Comparison of ENCODE assay signal across 8 cellular contexts in the genomic region with DNA sequence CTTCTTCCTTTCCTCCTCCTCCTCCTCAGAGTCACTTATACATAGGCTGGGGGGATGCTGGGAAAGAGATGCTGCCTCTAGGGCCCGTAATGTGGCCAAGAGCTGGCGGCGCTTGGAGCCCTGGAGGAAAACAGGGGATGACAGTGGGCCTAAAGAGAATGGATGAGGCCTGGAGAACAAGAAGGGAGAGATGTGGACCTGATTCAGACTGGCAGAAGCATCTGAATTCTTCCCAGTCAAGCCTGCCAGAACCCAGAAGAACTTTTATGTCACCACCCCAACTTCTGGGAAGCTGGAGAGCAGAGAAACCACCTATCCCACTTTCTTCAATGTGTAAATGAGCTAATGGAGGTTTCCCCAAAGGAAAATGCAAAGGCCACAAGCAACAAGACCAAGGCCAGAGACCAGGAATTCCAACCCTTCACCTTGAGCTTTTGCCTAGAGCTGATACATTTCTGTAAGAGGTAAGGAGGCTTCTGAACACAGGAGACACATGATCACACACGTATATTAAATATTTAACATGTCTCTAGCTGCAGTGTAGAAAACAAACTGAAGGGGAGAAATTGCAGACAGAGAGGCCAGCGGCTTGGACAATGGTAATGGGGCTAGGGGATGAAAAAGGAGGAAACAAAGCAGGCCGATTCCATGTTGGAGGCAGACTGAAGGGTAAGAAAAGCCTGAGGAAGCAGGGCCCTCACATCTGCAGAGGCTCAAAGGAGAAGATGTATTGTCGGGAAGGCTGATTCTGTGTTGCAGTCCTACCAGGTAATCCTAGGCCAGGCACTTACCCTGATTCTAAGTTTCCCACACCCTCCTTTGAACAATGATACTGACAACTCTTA. TPM values are rescaled to one million over a fixed set of nuclear protein-coding genes. Genes with fewer than 3 reads are reported as not detected.
DNase-seq lines count a peak whose midpoint lies in the region; ATAC-seq and TF ChIP-seq lines count a peak whose summit lies in the region.

No MANE protein-coding gene starts in this region.

- no peak for TF ChIP-seq CTCF in coronary artery (IDR thresholded peaks at IDR 0.05)

- H3K27ac ChIP-seq in ACC112 (ENCODE audit: low read depth, low read length), result no peak overlapping the region
- no peak overlapping the region for H3K27ac ChIP-seq in HUES64 (ENCODE audit: low read depth, low read length)
- H3K27ac ChIP-seq in coronary artery, result peak overlapping the region in 1 of 2 donors; percentile 93
- H3K27ac ChIP-seq in muscle layer of colon (ENCODE audit: low read depth, low read length), result peak overlapping the region; percentile 94

- H2AFZ ChIP-seq in ACC112 (ENCODE audit: low read length, unreplicated experiment), result no peak overlapping the region

- H3K27me3 ChIP-seq in ACC112 (ENCODE audit: insufficient read depth, low read length) (no peaks in the 10 kb centered on the region), HUES64 (ENCODE audit: insufficient read depth, low read length) (no peaks in the 10 kb centered on the region), muscle layer of colon (ENCODE audit: control insufficient read depth in 1 of 2, insufficient read depth in 2 of 2, low read length in 2 of 2) (no peaks in the 10 kb centered on the region)

- H3K36me3 ChIP-seq in ACC112 (ENCODE audit: insufficient read depth, low read length), result peaks cover 13% of the 10 kb centered on the region; the same call in 1 of the 2 replicates
- peaks cover 39% of the 10 kb centered on the region for H3K36me3 ChIP-seq in HUES64 (ENCODE audit: insufficient read depth, low read length)
- H3K36me3 ChIP-seq in muscle layer of colon (ENCODE audit: insufficient read depth, low read length), result peaks cover 47% of the 10 kb centered on the region

- peaks cover 26% of the 10 kb centered on the region for H3K4me1 ChIP-seq in ACC112 (ENCODE audit: control insufficient read depth, insufficient read depth, low read length, unreplicated experiment)
- peaks cover 27% of the 10 kb centered on the region for H3K4me1 ChIP-seq in HUES64 (ENCODE audit: insufficient read depth, low read length)
- H3K4me1 ChIP-seq in muscle layer of colon (ENCODE audit: insufficient read depth, low read length), result peaks cover 71% of the 10 kb centered on the region

- DNase-seq in coronary artery (ENCODE audit: low spot score), result peak; percentile 38
- no peak for DNase-seq in HPDE6-E6E7 (ENCODE audit: extremely low spot score)
- no peak for DNase-seq in hippocampal formation (lab: John Stamatoyannopoulos, UW)
- no peak for DNase-seq in T1000 (lab: John Stamatoyannopoulos, UW)

- H3K9me3 ChIP-seq in HUES64 (ENCODE audit: insufficient read depth, low read depth, low read length), result no peaks in the 10 kb centered on the region
- no peaks in the 10 kb centered on the region for H3K9me3 ChIP-seq in muscle layer of colon (ENCODE audit: low read length)

- peak overlapping the region; percentile 88 for H3K9ac ChIP-seq in HUES64 (ENCODE audit: low read depth, low read length)
- H3K9ac ChIP-seq in muscle layer of colon (ENCODE audit: low read length), result peak overlapping the region; percentile 100

- 69% methylated on average over 6 of the region's 7 CpGs for WGBS in HUES64

- H3K79me2 ChIP-seq in ACC112 (ENCODE audit: control insufficient read depth, insufficient read depth, low read length, unreplicated experiment), result peaks cover 87% of the 10 kb centered on the region

- H3K4me3 ChIP-seq in ACC112 (ENCODE audit: low read depth, low read length) (peak overlapping the region; percentile 84), HUES64 (ENCODE audit: low read length) (peak overlapping the region; percentile 81), coronary artery (peak overlapping the region; percentile 97), muscle layer of colon (ENCODE audit: low read depth in 1 of 2, low read length in 2 of 2) (peak overlapping the region; percentile 63 to 100)

- ATAC-seq in GM21447 (IDR thresholded peaks at IDR 0.05; ENCODE audit: unreplicated experiment), result no peak

RNA-seq across cellular contexts. Expression of a gene that starts 1.1 kb away (rescaled TPM):
- polyA plus RNA-seq in HUES64 (2013, experiment 1 of 2), result 9.0 TPM
- 9.4 TPM for polyA plus RNA-seq in HUES64 (2013, experiment 2 of 2)

RNA-seq across cellular contexts. Expression of a gene that starts 1.3 kb away (rescaled TPM):
- polyA plus RNA-seq in HUES64 (2013, experiment 1 of 2), result 79.5 TPM
- polyA plus RNA-seq in HUES64 (2013, experiment 2 of 2), result 86.9 TPM

RNA-seq across cellular contexts. Expression of a gene that starts 9.7 kb away (rescaled TPM):
- 201 TPM for polyA plus RNA-seq in HUES64 (2013, experiment 1 of 2)
- 239 TPM for polyA plus RNA-seq in HUES64 (2013, experiment 2 of 2)

RNA-seq across cellular contexts. Expression of a gene that starts 16.9 kb away (rescaled TPM):
- 23.6 TPM for polyA plus RNA-seq in HUES64 (2013, experiment 1 of 2)
- polyA plus RNA-seq in HUES64 (2013, experiment 2 of 2), result 32.1 TPM

RNA-seq across cellular contexts. Expression of a gene that starts 53.3 kb away (rescaled TPM):
- polyA plus RNA-seq in HUES64 (2013, experiment 1 of 2), result 11.9 TPM
- 14.3 TPM for polyA plus RNA-seq in HUES64 (2013, experiment 2 of 2)
